ENCODE assay signal across 23 cellular contexts in genomic region chr7:6179620-6180343, GRCh38.
DNase-seq lines count a peak whose midpoint lies in the region; ATAC-seq, FAIRE-seq and TF ChIP-seq lines count a peak whose summit lies in the region.
"Had no signal": no experiment of that assay in that cellular context is flagged by ENCODE, and none has a peak within 500 bp of the region (broad histone marks: within the 10 kb centered on the region; RNA-seq: fewer than 3 reads in every experiment).

No MANE protein-coding gene starts in this region.

- no peaks in the 10 kb centered on the region for H3K9me3 Mint-ChIP-seq in WTC11
- H3K9me3 Mint-ChIP-seq in naive thymus-derived CD4-positive, alpha-beta T cell, result no peaks in the 10 kb centered on the region
- H3K9me3 Mint-ChIP-seq in MCF 10A (ENCODE audit: unreplicated experiment), result no peaks in the 10 kb centered on the region
- H3K9me3 Mint-ChIP-seq: activated CD4-positive, alpha-beta memory T cell treated with anti-CD3 and anti-CD28 coated beads, Interleukin-2, amount 10 ng/mL, durations not matched to agents 7 days and 5 days; naive thymus-derived CD8-positive, alpha-beta T cell had no signal

- DNase-seq in H7, result peak; percentile 25
- DNase-seq in WTC11 (ENCODE audit: low spot score), result no peak
- peak; percentile 31 for DNase-seq in kidney
- no peak for DNase-seq in tibial artery
- DNase-seq in naive thymus-derived CD4-positive, alpha-beta T cell, result no peak
- no peak for DNase-seq in MCF 10A (ENCODE audit: unreplicated experiment)
- DNase-seq in DMS53 (lab: John Stamatoyannopoulos, UW), result no peak
- DNase-seq: activated CD4-positive, alpha-beta memory T cell treated with anti-CD3 and anti-CD28 coated beads, Interleukin-2, amount 10 ng/mL, durations not matched to agents 7 days and 5 days; activated CD4-positive, CD25-positive, alpha-beta regulatory T cell treated with anti-CD3 and anti-CD28 coated beads, Interleukin-2, amount 50 U/mL, for 72 hours; activated gamma-delta T cell; EL; GOT3; islet precursor cell; KG1; midbrain; naive thymus-derived CD8-positive, alpha-beta T cell; NCI-H1417; NCI-H2081 treated with DMSO at 0.1 percent for 48 hours; stimulated activated CD4-positive, alpha-beta T cell treated with anti-CD3 and anti-CD28 coated beads, Interleukin-1b, Interleukin-23, amount 100 ng/mL, for 48 hours; stimulated activated CD8-positive, alpha-beta memory T cell treated with anti-CD3 and anti-CD28 coated beads, Interleukin-4, amount 100 ng/mL, for 48 hours had no signal

- no peaks in the 10 kb centered on the region for H3K36me3 ChIP-seq in H7 (replicated peaks; ENCODE audit: control insufficient read depth, insufficient read depth, low read length)
- peaks cover 2 to 6% of the 10 kb centered on the region in 2 donors for H3K36me3 ChIP-seq in kidney (ENCODE audit: control insufficient read depth in 1 of 2, insufficient read depth in 2 of 2, low read length in 2 of 2)
- peaks cover 0 to 17% (median 0%) of the 10 kb centered on the region in 3 donors for H3K36me3 ChIP-seq in tibial artery
- no peaks in the 10 kb centered on the region for H3K36me3 ChIP-seq in naive thymus-derived CD4-positive, alpha-beta T cell (ENCODE audit: control insufficient read depth in 2 of 3, insufficient read depth in 3 of 3, low read length in 3 of 3)

- BruUV-seq in MCF 10A (replicated peaks; lab: Mats Ljungman, UMichigan), result no TSS peak

- intact Hi-C loops in kidney (cut with DNase I), result no loop called here
- intact Hi-C loops in tibial artery (cut with DNase I; ENCODE audit: low total_unique reads), result no loop called here
- intact Hi-C loops in naive thymus-derived CD4-positive, alpha-beta T cell (cut with micrococcal nuclease), result no loop called here
- intact Hi-C loops in MCF 10A (cut with micrococcal nuclease), result loop anchor here (5.0 kb wide), 2 partner anchors 93 to 143 kb away; partner anchors contain the start of gene CYTH3

- H3K27ac ChIP-seq in kidney (ENCODE audit: low read depth in 2 of 2, low read length in 2 of 2) (no peak overlapping the region), tibial artery (peak overlapping the region; percentile 57 to 65)
- H3K27ac ChIP-seq in naive thymus-derived CD4-positive, alpha-beta T cell (ENCODE audit: low read depth, low read length), result no peak overlapping the region

- CTCF ChIA-PET in WTC11 (lab: Charles Lee) (no interaction called here), MCF 10A (lab: Yijun Ruan, JAX) (interaction anchor here (0.7 kb wide), 1 partner anchor 8 kb away, joined by 3 read pairs; no protein-coding TSS in a partner anchor)
- CTCF ChIA-PET in naive thymus-derived CD4-positive, alpha-beta T cell (lab: Charles Lee), result no interaction called here

- no peak overlapping the region for H3K4me3 ChIP-seq in H7 (ENCODE audit: insufficient read depth, low read depth, low read length)
- no peak overlapping the region for H3K4me3 ChIP-seq in kidney (ENCODE audit: low read length in 2 of 2)
- H3K4me3 ChIP-seq in tibial artery, result no peak overlapping the region
- no peak overlapping the region for H3K4me3 ChIP-seq in naive thymus-derived CD4-positive, alpha-beta T cell (ENCODE audit: low read length)
- H3K4me3 ChIP-seq: smooth muscle cell, upper lobe of left lung had no signal

- H3K4me1 ChIP-seq in kidney (ENCODE audit: control insufficient read depth in 1 of 2, insufficient read depth in 1 of 2, low read depth in 1 of 2, low read length in 2 of 2) (no peaks in the 10 kb centered on the region), tibial artery (peaks cover 8 to 52% (median 32%) of the 10 kb centered on the region in 4 donors)
- H3K4me1 ChIP-seq in naive thymus-derived CD4-positive, alpha-beta T cell (ENCODE audit: control insufficient read depth in 2 of 2, insufficient read depth in 2 of 2, low read length in 2 of 2), result no peaks in the 10 kb centered on the region

- FAIRE-seq in kidney (lab: Jason Lieb, UNC), result no peak
- FAIRE-seq: D721Med had no signal

- H3K4me1 Mint-ChIP-seq in WTC11, result no peaks in the 10 kb centered on the region
- peaks cover 0 to 6% (median 0%) of the 10 kb centered on the region in 7 donors for H3K4me1 Mint-ChIP-seq in naive thymus-derived CD4-positive, alpha-beta T cell
- H3K4me1 Mint-ChIP-seq in MCF 10A (ENCODE audit: insufficient read depth, unreplicated experiment), result peaks cover 5% of the 10 kb centered on the region
- H3K4me1 Mint-ChIP-seq: activated CD4-positive, alpha-beta memory T cell treated with anti-CD3 and anti-CD28 coated beads, Interleukin-2, amount 10 ng/mL, durations not matched to agents 7 days and 5 days had no signal

- H3K27ac Mint-ChIP-seq in WTC11 (peak overlapping the region; percentile 4; the same call in 1 of the 2 replicates), MCF 10A (ENCODE audit: low read depth, unreplicated experiment) (no peak overlapping the region)
- H3K27ac Mint-ChIP-seq in naive thymus-derived CD4-positive, alpha-beta T cell, result no peak overlapping the region
- H3K27ac Mint-ChIP-seq: activated CD4-positive, alpha-beta memory T cell treated with anti-CD3 and anti-CD28 coated beads, Interleukin-2, amount 10 ng/mL, durations not matched to agents 7 days and 5 days had no signal

- no peaks in the 10 kb centered on the region for H3K27me3 Mint-ChIP-seq in WTC11 (ENCODE audit: low read depth)
- peaks cover 0 to 7% (median 0%) of the 10 kb centered on the region in 5 donors for H3K27me3 Mint-ChIP-seq in naive thymus-derived CD4-positive, alpha-beta T cell
- no peaks in the 10 kb centered on the region for H3K27me3 Mint-ChIP-seq in MCF 10A (ENCODE audit: insufficient read depth, unreplicated experiment)
- H3K27me3 Mint-ChIP-seq: activated CD4-positive, alpha-beta memory T cell treated with anti-CD3 and anti-CD28 coated beads, Interleukin-2, amount 10 ng/mL, durations not matched to agents 7 days and 5 days; naive thymus-derived CD8-positive, alpha-beta T cell had no signal

- H3K9me3 ChIP-seq in kidney (ENCODE audit: control insufficient read depth in 1 of 2, low read length in 2 of 2), result no peaks in the 10 kb centered on the region
- H3K9me3 ChIP-seq in tibial artery, result no peaks in the 10 kb centered on the region
- no peaks in the 10 kb centered on the region for H3K9me3 ChIP-seq in naive thymus-derived CD4-positive, alpha-beta T cell (ENCODE audit: control insufficient read depth in 2 of 3, low read length in 3 of 3)
- H3K9me3 ChIP-seq: upper lobe of left lung had no signal

- H3K4me3 Mint-ChIP-seq in WTC11 (no peak overlapping the region), MCF 10A (ENCODE audit: unreplicated experiment) (no peak overlapping the region)
- H3K4me3 Mint-ChIP-seq in naive thymus-derived CD4-positive, alpha-beta T cell, result no peak overlapping the region
- H3K4me3 Mint-ChIP-seq: activated CD4-positive, alpha-beta memory T cell treated with anti-CD3 and anti-CD28 coated beads, Interleukin-2, amount 10 ng/mL, durations not matched to agents 7 days and 5 days; naive thymus-derived CD8-positive, alpha-beta T cell had no signal

- no peaks in the 10 kb centered on the region for H3K27me3 ChIP-seq in H7 (ENCODE audit: control insufficient read depth, insufficient read depth, low read length)
- no peaks in the 10 kb centered on the region for H3K27me3 ChIP-seq in tibial artery
- H3K27me3 ChIP-seq in naive thymus-derived CD4-positive, alpha-beta T cell (ENCODE audit: control insufficient read depth in 2 of 2, insufficient read depth in 2 of 2, low read length in 2 of 2), result no peaks in the 10 kb centered on the region
- H3K27me3 ChIP-seq: upper lobe of left lung had no signal

- H3K9ac ChIP-seq in kidney (ENCODE audit: low read length in 2 of 2), result no peak overlapping the region

- no peak for ATAC-seq in WTC11
- no peak for ATAC-seq in naive thymus-derived CD4-positive, alpha-beta T cell
- ATAC-seq: naive thymus-derived CD8-positive, alpha-beta T cell had no signal

- H3K36me3 Mint-ChIP-seq in WTC11, result 0 out of 2 replicates have a peak, but pooled peaks cover 5% of the 10 kb centered on the region
- H3K36me3 Mint-ChIP-seq in naive thymus-derived CD4-positive, alpha-beta T cell, result peaks cover 0 to 8% (median 0%) of the 10 kb centered on the region in 5 donors
- peaks cover 21% of the 10 kb centered on the region for H3K36me3 Mint-ChIP-seq in MCF 10A (ENCODE audit: insufficient read depth, unreplicated experiment)
- H3K36me3 Mint-ChIP-seq: naive thymus-derived CD8-positive, alpha-beta T cell had no signal

- TF ChIP-seq CTCF in WTC11 (IDR thresholded peaks at IDR 0.05) (no peak), kidney (IDR thresholded peaks at IDR 0.05; ENCODE audit: borderline replicate concordance, extremely low read depth, insufficient read depth) (no peak), tibial artery (IDR thresholded peaks at IDR 0.05) (no peak), MCF 10A (IDR thresholded peaks at IDR 0.05; ENCODE audit: unreplicated experiment) (no peak)

- POLR2A ChIA-PET in WTC11 (lab: Charles Lee) (no interaction called here), MCF 10A (lab: Yijun Ruan, JAX) (no interaction called here)
- POLR2A ChIA-PET in naive thymus-derived CD4-positive, alpha-beta T cell (lab: Charles Lee), result no interaction called here

TF ChIP-seq in WTC11, 78 proteins besides CTCF, POLR2A, EP300 and RAD21:
- no peak for TF ChIP-seq ATF2 (CRISPR knock-in tag; IDR thresholded peaks at IDR 0.05; ENCODE audit: borderline replicate concordance, low read depth)
- no peak for TF ChIP-seq IRF1 (CRISPR knock-in tag; IDR thresholded peaks at IDR 0.05)
- 0 out of 2 replicates have a peak, but pooled peaks have one; percentile 7 for TF ChIP-seq NFE2L1 (CRISPR knock-in tag; IDR thresholded peaks at IDR 0.05)

Comparison
In these comparisons a context has a peak if more than half of its experiments do, and no peak if none do; other contexts are left out.
1. DNase-seq: peak in H7 (single experiment) and kidney (single experiment); none in WTC11 (single experiment), tibial artery (0 of 2), naive thymus-derived CD4-positive, alpha-beta T cell (0 of 9), MCF 10A (single experiment) and DMS53 (single experiment).
2. H3K27ac ChIP-seq: peak in tibial artery (2 of 2); none in kidney (0 of 2) and naive thymus-derived CD4-positive, alpha-beta T cell (single experiment).